Comparison of ENCODE assay signal across 31 cellular contexts in genomic region chr9:122797316-122798033, GRCh38. TPM values are rescaled to one million over a fixed set of nuclear protein-coding genes. Genes with fewer than 3 reads are reported as not detected.
DNase-seq lines count a peak whose midpoint lies in the region; ATAC-seq, FAIRE-seq and TF ChIP-seq lines count a peak whose summit lies in the region.
"Had no signal": no experiment of that assay in that cellular context is flagged by ENCODE, and none has a peak within 500 bp of the region (broad histone marks: within the 10 kb centered on the region; RNA-seq: fewer than 3 reads in every experiment).

No MANE protein-coding gene starts in this region.

- CTCF ChIA-PET in HCT116 (lab: Charles Lee) = interaction anchor here (0.7 kb wide), 1 partner anchor 345 kb away, joined by 3 read pairs; no protein-coding TSS in a partner anchor
- CTCF ChIA-PET in GM12878 (lab: Yijun Ruan, JAX) = no interaction called here
- CTCF ChIA-PET in A673 (lab: Charles Lee) = no interaction called here

- TF ChIP-seq RAD21 in HCT116 (IDR thresholded peaks at IDR 0.05; ENCODE audit: low read depth) (peak; percentile 18; the same call in 1 of the 2 replicates), GM12878 (IDR thresholded peaks at IDR 0.05; ENCODE audit: insufficient read depth, low read depth, low read length) (no peak)

- H3K4me2 ChIP-seq in HCT116 (ENCODE audit: low read length) (no peak overlapping the region), GM12878 (ENCODE audit: control insufficient read depth, insufficient read depth) (no peak overlapping the region)
- H3K4me2 ChIP-seq: SK-N-SH had no signal

- BruUV-seq in HCT116 (replicated peaks; lab: Mats Ljungman, UMichigan) = no TSS peak
- BruUV-seq in GM12878 (replicated peaks; lab: Mats Ljungman, UMichigan) = no TSS peak
- no TSS peak for BruUV-seq in A673 (replicated peaks; lab: Mats Ljungman, UMichigan)

- no peaks in the 10 kb centered on the region for H4K20me1 ChIP-seq in HCT116 (ENCODE audit: insufficient read depth)
- no peaks in the 10 kb centered on the region for H4K20me1 ChIP-seq in GM12878 (ENCODE audit: control insufficient read depth, insufficient read depth)

- H3K27me3 Mint-ChIP-seq in activated T-cell treated with anti-CD3 and anti-CD28 coated beads, Interleukin-2, amount 50 U/mL, for 72 hours (ENCODE audit: low read depth) = no peaks in the 10 kb centered on the region
- H3K27me3 Mint-ChIP-seq: activated B cell treated with CpG ODN at 0.5 μM for 24 hours; activated CD8-positive, alpha-beta T cell treated with anti-CD3 and anti-CD28 coated beads for 36 hours; dendritic cell treated with granulocyte-macrophage colony-stimulating factor and Interleukin-4, amounts not matched to agents 40 ng/mL and 50 ng/mL, for 4 days had no signal

- H3K27ac ChIP-seq in HCT116 (ENCODE audit: low read depth, low read length) (no peak overlapping the region), GM12878 (ENCODE audit: control insufficient read depth, insufficient read depth) (no peak overlapping the region), A673 (ENCODE audit: low read depth, low read length, poor library complexity, severe bottlenecking) (no peak overlapping the region)
- H3K27ac ChIP-seq: C4-2B, heart right ventricle, pancreas, sigmoid colon, uterus had no signal

- H3K36me3 Mint-ChIP-seq in activated T-cell treated with anti-CD3 and anti-CD28 coated beads, Interleukin-2, amount 50 U/mL, for 72 hours (ENCODE audit: insufficient read depth in 2 of 2) = no peaks in the 10 kb centered on the region
- H3K36me3 Mint-ChIP-seq: mesothelial cell of epicardium had no signal

- no peak for TF ChIP-seq EP300 in GM12878 (IDR thresholded peaks at IDR 0.05; ENCODE audit: borderline replicate concordance in 1 of 2, control insufficient read depth in 1 of 2, low read depth in 2 of 2, low read length in 2 of 2)

- in situ Hi-C loops in GM12878 (cut with MboI) = no loop called here

- H3K4me3 ChIP-seq in HCT116 (replicated peaks in 1 of 2; ENCODE audit: low read depth in 1 of 2, low read length in 2 of 2) (no peak overlapping the region), GM12878 (no peak overlapping the region), A673 (ENCODE audit: low read depth, low read length, poor library complexity, severe bottlenecking) (no peak overlapping the region)
- H3K4me3 ChIP-seq: heart right ventricle, pancreas, sigmoid colon, uterus had no signal

- POLR2A ChIA-PET in HCT116 (lab: Charles Lee) = no interaction called here
- POLR2A ChIA-PET in GM12878 (lab: Charles Lee) = no interaction called here
- POLR2A ChIA-PET in A673 (lab: Charles Lee; ENCODE audit: low non-redundant PET) = no interaction called here

- no peak for DNase-seq in activated T-cell treated with anti-CD3 and anti-CD28 coated beads, Interleukin-2, amount 50 U/mL, for 72 hours
- no peak for DNase-seq in activated T-cell treated with anti-CD3 and anti-CD28 coated beads for 4 hours
- DNase-seq in HCT116 (ENCODE audit: low read depth, low spot score) = no peak
- no peak for DNase-seq in GM12878 (ENCODE audit: low read depth, low spot score)
- peak; percentile 11 for DNase-seq in renal cortical epithelial cell (ENCODE audit: low read depth)
- DNase-seq in A673 (ENCODE audit: low spot score) = no peak
- DNase-seq in NOMO-1 treated with dmso at 0.1 percent for 144 hours (lab: John Stamatoyannopoulos, UW; ENCODE audit: unreplicated experiment) = no peak
- DNase-seq in NCI-H2196 (lab: John Stamatoyannopoulos, UW; ENCODE audit: unreplicated experiment) = no peak
- DNase-seq: activated B cell treated with CpG ODN at 0.5 μM for 24 hours; activated CD8-positive, alpha-beta T cell treated with anti-CD3 and anti-CD28 coated beads for 36 hours; activated naive CD4-positive, alpha-beta T cell treated with anti-CD3 and anti-CD28 coated beads for 36 hours; anterior cingulate cortex; caudate nucleus; heart right ventricle; naive thymus-derived CD8-positive, alpha-beta T cell; NCI-H187; pancreas; RPMI8226; sigmoid colon; SK-N-SH; stimulated activated CD8-positive, alpha-beta memory T cell treated with anti-CD3 and anti-CD28 coated beads, Interleukin-4, amount 100 ng/mL, for 48 hours; substantia nigra; T-helper 2 cell; uterus had no signal

- RAD21 ChIA-PET in HCT116 (lab: Charles Lee; ENCODE audit: low non-redundant PET in 1 of 2, low total read pairs in 2 of 2, uncharacterized antibody in 2 of 2, unreplicated experiment in 2 of 2) = no interaction called here
- RAD21 ChIA-PET in GM12878 (lab: Charles Lee; ENCODE audit: unreplicated experiment) = no interaction called here

- H3K79me2 ChIP-seq in HCT116 (ENCODE audit: insufficient read depth, low read length) (no peaks in the 10 kb centered on the region), GM12878 (ENCODE audit: control insufficient read depth, insufficient read depth, low read length) (no peaks in the 10 kb centered on the region)

- intact Hi-C loops in HCT116 (cut with micrococcal nuclease) (no loop called here), GM12878 (cut with micrococcal nuclease; ENCODE audit: unreplicated experiment) (no loop called here), A673 (cut with micrococcal nuclease; ENCODE audit: unreplicated experiment) (no loop called here)

- H3K9me3 Mint-ChIP-seq in activated T-cell treated with anti-CD3 and anti-CD28 coated beads, Interleukin-2, amount 50 U/mL, for 72 hours = peaks cover 0 to 1% of the 10 kb centered on the region in 2 donors
- H3K9me3 Mint-ChIP-seq: activated B cell treated with CpG ODN at 0.5 μM for 24 hours; activated CD8-positive, alpha-beta T cell treated with anti-CD3 and anti-CD28 coated beads for 36 hours; activated naive CD4-positive, alpha-beta T cell treated with anti-CD3 and anti-CD28 coated beads for 36 hours; dendritic cell treated with granulocyte-macrophage colony-stimulating factor and Interleukin-4, amounts not matched to agents 40 ng/mL and 50 ng/mL, for 4 days; naive thymus-derived CD8-positive, alpha-beta T cell had no signal

- H3K4me1 ChIP-seq in HCT116 (ENCODE audit: control insufficient read depth in 1 of 2, insufficient read depth in 2 of 2, low read length in 2 of 2) (peaks cover 0 to 3% of the 10 kb centered on the region in 2 experiments; a peak in 1 of 4 replicates), GM12878 (ENCODE audit: control insufficient read depth, insufficient read depth, low read length) (no peaks in the 10 kb centered on the region; the same call in 1 of the 2 replicates), A673 (ENCODE audit: insufficient read depth, low read length, poor library complexity, severe bottlenecking) (no peaks in the 10 kb centered on the region)
- H3K4me1 ChIP-seq: heart right ventricle, pancreas, sigmoid colon, uterus had no signal

- 43% methylated on average over 6 of the region's 6 CpGs for WGBS in GM12878 (ENCODE audit: insufficient coverage, insufficient replicate concordance, low lambda C conversion rate, missing lambda C conversion rate)

- TF ChIP-seq POLR2A in HCT116 (IDR thresholded peaks at IDR 0.05; ENCODE audit: borderline replicate concordance, extremely low read depth, insufficient read depth, insufficient read length) = no peak
- TF ChIP-seq POLR2A in GM12878 (IDR thresholded peaks at IDR 0.05; ENCODE audit: low read depth, low read length) = no peak

- H2AFZ ChIP-seq in HCT116 (ENCODE audit: low read depth, low read length, poor library complexity, severe bottlenecking) (no peak overlapping the region), GM12878 (ENCODE audit: control insufficient read depth, low read depth, low read length) (no peak overlapping the region)

- no peaks in the 10 kb centered on the region for H3K36me3 ChIP-seq in HCT116 (ENCODE audit: control insufficient read depth in 1 of 2, insufficient read depth in 2 of 2, low read length in 2 of 2)
- H3K36me3 ChIP-seq in GM12878 (ENCODE audit: control insufficient read depth in 2 of 2, insufficient read depth in 2 of 2, low read length in 1 of 2) = no peaks in the 10 kb centered on the region
- H3K36me3 ChIP-seq in A673 (ENCODE audit: insufficient read depth, low read length, poor library complexity, severe bottlenecking) = no peaks in the 10 kb centered on the region
- H3K36me3 ChIP-seq: heart right ventricle, pancreas, sigmoid colon, uterus had no signal

- H3K9me2 ChIP-seq in HCT116 (ENCODE audit: insufficient read depth) = no peaks in the 10 kb centered on the region
- H3K9me2 ChIP-seq: SK-N-SH had no signal

- SMC1A ChIA-PET in GM12878 (lab: Charles Lee; ENCODE audit: uncharacterized antibody, unreplicated experiment) = no interaction called here

- no peak overlapping the region for H3K4me3 Mint-ChIP-seq in activated T-cell treated with anti-CD3 and anti-CD28 coated beads, Interleukin-2, amount 50 U/mL, for 72 hours
- H3K4me3 Mint-ChIP-seq: activated B cell treated with CpG ODN at 0.5 μM for 24 hours; activated CD8-positive, alpha-beta T cell treated with anti-CD3 and anti-CD28 coated beads for 36 hours; activated naive CD4-positive, alpha-beta T cell treated with anti-CD3 and anti-CD28 coated beads for 36 hours; dendritic cell treated with granulocyte-macrophage colony-stimulating factor and Interleukin-4, amounts not matched to agents 40 ng/mL and 50 ng/mL, for 4 days; mesothelial cell of epicardium; naive thymus-derived CD8-positive, alpha-beta T cell had no signal

- TF ChIP-seq CTCF in HCT116 (IDR thresholded peaks at IDR 0.05 in 2 of 3, conservative IDR thresholded peaks at IDR 0.05 in 1 of 3; ENCODE audit: borderline replicate concordance in 1 of 3, insufficient read depth in 1 of 3, low read depth in 2 of 3, low read length in 2 of 3) (no peak), GM12878 (IDR thresholded peaks at IDR 0.05 in 2 of 3, conservative IDR thresholded peaks at IDR 0.05 in 1 of 3; ENCODE audit: control insufficient read depth in 2 of 3, extremely low read depth in 1 of 3, insufficient read depth in 1 of 3, low read depth in 3 of 3, low read length in 3 of 3) (no peak), A673 (conservative IDR thresholded peaks at IDR 0.05; ENCODE audit: low read depth, low read length) (no peak)

- no peak for FAIRE-seq in GM12878 (lab: Jason Lieb, UNC)
- FAIRE-seq: G401.6, GM18507, pancreas had no signal

- H3K27ac Mint-ChIP-seq in activated T-cell treated with anti-CD3 and anti-CD28 coated beads, Interleukin-2, amount 50 U/mL, for 72 hours = no peak overlapping the region
- H3K27ac Mint-ChIP-seq: activated B cell treated with CpG ODN at 0.5 μM for 24 hours; activated CD8-positive, alpha-beta T cell treated with anti-CD3 and anti-CD28 coated beads for 36 hours; activated naive CD4-positive, alpha-beta T cell treated with anti-CD3 and anti-CD28 coated beads for 36 hours; dendritic cell treated with granulocyte-macrophage colony-stimulating factor and Interleukin-4, amounts not matched to agents 40 ng/mL and 50 ng/mL, for 4 days; mesothelial cell of epicardium had no signal

- no peaks in the 10 kb centered on the region for H3K27me3 ChIP-seq in HCT116 (ENCODE audit: insufficient read depth, low read length)
- H3K27me3 ChIP-seq in GM12878 (replicated peaks in 1 of 2; ENCODE audit: control insufficient read depth in 2 of 2, insufficient read depth in 2 of 2, low read length in 1 of 2) = no peaks in the 10 kb centered on the region
- H3K27me3 ChIP-seq in A673 (replicated peaks; ENCODE audit: insufficient read depth, low read depth, low read length, poor library complexity) = no peaks in the 10 kb centered on the region
- H3K27me3 ChIP-seq: heart right ventricle, pancreas, sigmoid colon, uterus had no signal

- H3K9me3 ChIP-seq in HCT116 (ENCODE audit: control insufficient read depth in 1 of 2, insufficient read depth in 1 of 2, low read depth in 1 of 2, low read length in 2 of 2) = no peaks in the 10 kb centered on the region
- H3K9me3 ChIP-seq in GM12878 (replicated peaks; ENCODE audit: control insufficient read depth, insufficient read depth, low read length) = no peaks in the 10 kb centered on the region
- no peaks in the 10 kb centered on the region for H3K9me3 ChIP-seq in A673 (ENCODE audit: low read depth, low read length, poor library complexity, severe bottlenecking)
- H3K9me3 ChIP-seq: pancreas, sigmoid colon, SK-N-SH, uterus had no signal

- no peak overlapping the region for H3K9ac ChIP-seq in HCT116 (ENCODE audit: low read length)
- no peak overlapping the region for H3K9ac ChIP-seq in GM12878 (ENCODE audit: control insufficient read depth, insufficient read depth, low read length)
- H3K9ac ChIP-seq: SK-N-SH had no signal

- H3K4me1 Mint-ChIP-seq in activated T-cell treated with anti-CD3 and anti-CD28 coated beads, Interleukin-2, amount 50 U/mL, for 72 hours (ENCODE audit: low read depth) = no peaks in the 10 kb centered on the region
- H3K4me1 Mint-ChIP-seq: mesothelial cell of epicardium had no signal

- peak; percentile 31 to 58 for ATAC-seq in activated T-cell treated with anti-CD3 and anti-CD28 coated beads, Interleukin-2, amount 50 U/mL, for 72 hours (replicated peaks in 1 of 2)
- peak; percentile 40; the same call in 1 of the 2 replicates for ATAC-seq in HCT116
- ATAC-seq in GM12878 = peak; percentile 23; the same call in 2 of the 3 replicates
- ATAC-seq: activated CD8-positive, alpha-beta T cell treated with anti-CD3 and anti-CD28 coated beads for 36 hours; heart right ventricle; left lobe of liver; naive thymus-derived CD8-positive, alpha-beta T cell; pancreas had no signal

RNA-seq across cellular contexts. Expression of gene OR1K1, which starts 2.4 kb away (rescaled TPM):
- not detected for total RNA-seq in activated T-cell treated with anti-CD3 and anti-CD28 coated beads, Interleukin-2, amount 50 U/mL, for 72 hours
- total RNA-seq in HCT116 (2021; ENCODE audit: unreplicated experiment) (not detected), GM12878 (2014; rRNA removed) (not detected in 2 replicates), GM12878 (2014; rRNA removed; fragmentation: Illumina TruSeq; extraction: Trizol) (not detected in 2 replicates), GM12878 (2021) (not detected in 2 replicates), renal cortical epithelial cell (not detected in 2 replicates), A673 (2021) (not detected in 2 replicates)
- polyA plus RNA-seq in HCT116 (2012) = not detected in 2 replicates
- not detected in 2 replicates for total RNA-seq in GM12878 (2013; cell fraction: nucleolus; rRNA removed)
- not detected for polyA plus RNA-seq in GM12878 (2011; ENCODE audit: low read depth)
- polyA plus RNA-seq in GM12878 (2011; rRNA removed) (not detected in 2 replicates), GM12878 (2014; fragmentation: Illumina TruSeq; extraction: Trizol) (not detected in 2 replicates), GM12878 (2014; fragmentation: Nextera tagmentation; extraction: Ambion mirVana) (not detected), GM12878 (2014; rRNA removed) (not detected in 2 replicates), GM12878 (2016; fragmentation: Nextera tagmentation; extraction: Ambion mirVana) (not detected)
- polyA plus RNA-seq in GM12878 (2011; cell fraction: cytosol; rRNA removed) = not detected in 2 replicates
- polyA plus RNA-seq in GM12878 (2011; cell fraction: nucleus; rRNA removed) = not detected in 2 replicates
- polyA plus RNA-seq in GM12878 (2012) = not detected in 2 replicates
- not detected in 2 replicates for polyA minus RNA-seq in GM12878 (2011; rRNA and poly(A)+ RNA removed)
- not detected in 2 replicates for polyA minus RNA-seq in GM12878 (2011; cell fraction: cytosol; rRNA and poly(A)+ RNA removed)
- not detected in 2 replicates for polyA minus RNA-seq in GM12878 (2011; cell fraction: nucleus; rRNA and poly(A)+ RNA removed)
- total RNA-seq: activated B cell treated with CpG ODN at 0.5 μM for 24 hours; activated CD8-positive, alpha-beta T cell treated with anti-CD3 and anti-CD28 coated beads for 36 hours; activated naive CD4-positive, alpha-beta T cell treated with anti-CD3 and anti-CD28 coated beads for 36 hours; heart right ventricle; left lobe of liver; LHCN-M2; mesothelial cell of epicardium; naive thymus-derived CD8-positive, alpha-beta T cell; pancreas; sigmoid colon; uterus had no signal
- polyA plus RNA-seq: heart right ventricle; naive thymus-derived CD8-positive, alpha-beta T cell; pancreas; sigmoid colon; SK-N-SH had no signal

RNA-seq across cellular contexts. Expression of gene OR5C1, which starts 8.7 kb away (rescaled TPM):
- not detected for total RNA-seq in activated T-cell treated with anti-CD3 and anti-CD28 coated beads, Interleukin-2, amount 50 U/mL, for 72 hours
- not detected for total RNA-seq in HCT116 (2021; ENCODE audit: unreplicated experiment)
- not detected in 2 replicates for polyA plus RNA-seq in HCT116 (2012)
- total RNA-seq in GM12878 (2013; cell fraction: nucleolus; rRNA removed) = not detected in 2 replicates
- not detected in 2 replicates for total RNA-seq in GM12878 (2014; rRNA removed)
- not detected in 2 replicates for total RNA-seq in GM12878 (2014; rRNA removed; fragmentation: Illumina TruSeq; extraction: Trizol)
- not detected in 2 replicates for total RNA-seq in GM12878 (2021)
- not detected for polyA plus RNA-seq in GM12878 (2011; ENCODE audit: low read depth)
- not detected in 2 replicates for polyA plus RNA-seq in GM12878 (2011; rRNA removed)
- polyA plus RNA-seq in GM12878 (2011; cell fraction: cytosol; rRNA removed) = not detected in 2 replicates
- polyA plus RNA-seq in GM12878 (2011; cell fraction: nucleus; rRNA removed) = not detected in 2 replicates
- polyA plus RNA-seq in GM12878 (2012) = not detected in 2 replicates
- not detected in 2 replicates for polyA plus RNA-seq in GM12878 (2014; fragmentation: Illumina TruSeq; extraction: Trizol)
- not detected for polyA plus RNA-seq in GM12878 (2014; fragmentation: Nextera tagmentation; extraction: Ambion mirVana)
- not detected in 2 replicates for polyA plus RNA-seq in GM12878 (2014; rRNA removed)
- not detected for polyA plus RNA-seq in GM12878 (2016; fragmentation: Nextera tagmentation; extraction: Ambion mirVana)
- polyA minus RNA-seq in GM12878 (2011; rRNA and poly(A)+ RNA removed) = not detected in 2 replicates
- not detected in 2 replicates for polyA minus RNA-seq in GM12878 (2011; cell fraction: cytosol; rRNA and poly(A)+ RNA removed)
- not detected in 2 replicates for polyA minus RNA-seq in GM12878 (2011; cell fraction: nucleus; rRNA and poly(A)+ RNA removed)
- not detected in 2 replicates for total RNA-seq in renal cortical epithelial cell
- not detected in 2 replicates for total RNA-seq in A673 (2021)
- total RNA-seq: activated B cell treated with CpG ODN at 0.5 μM for 24 hours; activated CD8-positive, alpha-beta T cell treated with anti-CD3 and anti-CD28 coated beads for 36 hours; activated naive CD4-positive, alpha-beta T cell treated with anti-CD3 and anti-CD28 coated beads for 36 hours; heart right ventricle; left lobe of liver; LHCN-M2; mesothelial cell of epicardium; naive thymus-derived CD8-positive, alpha-beta T cell; pancreas; sigmoid colon; uterus had no signal
- polyA plus RNA-seq: heart right ventricle; naive thymus-derived CD8-positive, alpha-beta T cell; pancreas; sigmoid colon; SK-N-SH had no signal

RNA-seq across cellular contexts. Expression of gene PDCL, which starts 30.9 kb away (rescaled TPM):
- 10 to 100 TPM; 14.2 to 18.7 TPM for total RNA-seq in activated T-cell treated with anti-CD3 and anti-CD28 coated beads, Interleukin-2, amount 50 U/mL, for 72 hours
- total RNA-seq in HCT116 (2021; ENCODE audit: unreplicated experiment) = 17.7 TPM
- polyA plus RNA-seq in HCT116 (2012) = 8.4 and 11.2 TPM in 2 replicates
- total RNA-seq in GM12878 (2013; cell fraction: nucleolus; rRNA removed) = 7.7 and 8.3 TPM in 2 replicates
- total RNA-seq in GM12878 (2014; rRNA removed) = 13.4 and 18.0 TPM in 2 replicates
- 18.4 and 19.8 TPM in 2 replicates for total RNA-seq in GM12878 (2014; rRNA removed; fragmentation: Illumina TruSeq; extraction: Trizol)
- 15.5 and 16.5 TPM in 2 replicates for total RNA-seq in GM12878 (2021)
- 9.6 TPM for polyA plus RNA-seq in GM12878 (2011; ENCODE audit: low read depth)
- 13.1 and 17.1 TPM in 2 replicates for polyA plus RNA-seq in GM12878 (2011; rRNA removed)
- polyA plus RNA-seq in GM12878 (2011; cell fraction: cytosol; rRNA removed) = 6.9 and 8.1 TPM in 2 replicates
- 4.9 and 6.5 TPM in 2 replicates for polyA plus RNA-seq in GM12878 (2011; cell fraction: nucleus; rRNA removed)
- polyA plus RNA-seq in GM12878 (2012) = 9.6 and 13.3 TPM in 2 replicates
- 12.3 and 13.0 TPM in 2 replicates for polyA plus RNA-seq in GM12878 (2014; fragmentation: Illumina TruSeq; extraction: Trizol)
- polyA plus RNA-seq in GM12878 (2014; fragmentation: Nextera tagmentation; extraction: Ambion mirVana) = 10 to 100 TPM; 15.9 to 20.9 TPM
- polyA plus RNA-seq in GM12878 (2014; rRNA removed) = 11.2 and 11.5 TPM in 2 replicates
- 10 to 100 TPM; 17.1 to 18.0 TPM for polyA plus RNA-seq in GM12878 (2016; fragmentation: Nextera tagmentation; extraction: Ambion mirVana)
- polyA minus RNA-seq in GM12878 (2011; rRNA and poly(A)+ RNA removed) = 11.2 and 14.5 TPM in 2 replicates
- polyA minus RNA-seq in GM12878 (2011; cell fraction: cytosol; rRNA and poly(A)+ RNA removed) = 4.8 and 6.8 TPM in 2 replicates
- 2.3 and 5.6 TPM in 2 replicates for polyA minus RNA-seq in GM12878 (2011; cell fraction: nucleus; rRNA and poly(A)+ RNA removed)
- 51.9 and 53.7 TPM in 2 replicates for total RNA-seq in renal cortical epithelial cell
- total RNA-seq in A673 (2021) = 32.8 and 35.5 TPM in 2 replicates

RNA-seq across cellular contexts. Expression of gene OR1L6, which starts 55.4 kb away (rescaled TPM):
- not detected for total RNA-seq in activated T-cell treated with anti-CD3 and anti-CD28 coated beads, Interleukin-2, amount 50 U/mL, for 72 hours
- total RNA-seq in HCT116 (2021; ENCODE audit: unreplicated experiment) = not detected
- not detected in 2 replicates for polyA plus RNA-seq in HCT116 (2012)
- not detected in 2 replicates for total RNA-seq in GM12878 (2013; cell fraction: nucleolus; rRNA removed)
- not detected in 2 replicates for total RNA-seq in GM12878 (2014; rRNA removed)
- total RNA-seq in GM12878 (2014; rRNA removed; fragmentation: Illumina TruSeq; extraction: Trizol) = not detected in 2 replicates
- not detected in 2 replicates for total RNA-seq in GM12878 (2021)
- polyA plus RNA-seq in GM12878 (2011; ENCODE audit: low read depth) = not detected
- polyA plus RNA-seq in GM12878 (2011; rRNA removed) = not detected in 2 replicates
- not detected in 2 replicates for polyA plus RNA-seq in GM12878 (2011; cell fraction: cytosol; rRNA removed)
- polyA plus RNA-seq in GM12878 (2011; cell fraction: nucleus; rRNA removed) = not detected in 2 replicates
- not detected in 2 replicates for polyA plus RNA-seq in GM12878 (2012)
- not detected in 2 replicates for polyA plus RNA-seq in GM12878 (2014; fragmentation: Illumina TruSeq; extraction: Trizol)
- polyA plus RNA-seq in GM12878 (2014; fragmentation: Nextera tagmentation; extraction: Ambion mirVana) = not detected
- not detected in 2 replicates for polyA plus RNA-seq in GM12878 (2014; rRNA removed)
- polyA plus RNA-seq in GM12878 (2016; fragmentation: Nextera tagmentation; extraction: Ambion mirVana) = not detected
- not detected in 2 replicates for polyA minus RNA-seq in GM12878 (2011; rRNA and poly(A)+ RNA removed)
- not detected in 2 replicates for polyA minus RNA-seq in GM12878 (2011; cell fraction: cytosol; rRNA and poly(A)+ RNA removed)
- polyA minus RNA-seq in GM12878 (2011; cell fraction: nucleus; rRNA and poly(A)+ RNA removed) = not detected in 2 replicates
- total RNA-seq in renal cortical epithelial cell = not detected in 2 replicates
- not detected in 2 replicates for total RNA-seq in A673 (2021)
- total RNA-seq: activated B cell treated with CpG ODN at 0.5 μM for 24 hours; activated CD8-positive, alpha-beta T cell treated with anti-CD3 and anti-CD28 coated beads for 36 hours; activated naive CD4-positive, alpha-beta T cell treated with anti-CD3 and anti-CD28 coated beads for 36 hours; heart right ventricle; left lobe of liver; LHCN-M2; mesothelial cell of epicardium; naive thymus-derived CD8-positive, alpha-beta T cell; pancreas; sigmoid colon; uterus had no signal
- polyA plus RNA-seq: heart right ventricle; naive thymus-derived CD8-positive, alpha-beta T cell; pancreas; sigmoid colon; SK-N-SH had no signal
